19 cellular contexts compared by ENCODE assay signal in genomic region chr20:20520776-20521175, GRCh38.
A peak's percentile ranks its signal among the peaks of the same experiment; 100 is the strongest.
DNase-seq lines count a peak whose midpoint lies in the region; ATAC-seq and TF ChIP-seq lines count a peak whose summit lies in the region.
"Had no signal": no experiment of that assay in that cellular context is flagged by ENCODE, and none has a peak within 500 bp of the region (broad histone marks: within the 10 kb centered on the region; RNA-seq: fewer than 3 reads in every experiment).

No MANE protein-coding gene starts in this region.

- peaks cover 20% of the 10 kb centered on the region for H3K36me3 Mint-ChIP-seq in type B pancreatic cell

- H3K27me3 Mint-ChIP-seq in type B pancreatic cell, result no peaks in the 10 kb centered on the region
- H3K27me3 Mint-ChIP-seq: activated CD4-positive, alpha-beta T cell treated with anti-CD3 and anti-CD28 coated beads for 36 hours had no signal

- ATAC-seq in sciatic nerve, result no peak
- ATAC-seq: activated CD4-positive, alpha-beta T cell treated with anti-CD3 and anti-CD28 coated beads for 36 hours had no signal

- TF ChIP-seq CTCF in fibroblast of pulmonary artery (IDR thresholded peaks at IDR 0.05; ENCODE audit: low read length, missing control alignments) (no peak), type B pancreatic cell (conservative IDR thresholded peaks at IDR 0.05) (no peak)

- H3K4me3 Mint-ChIP-seq in type B pancreatic cell, result no peak overlapping the region
- H3K4me3 Mint-ChIP-seq: activated CD4-positive, alpha-beta T cell treated with anti-CD3 and anti-CD28 coated beads for 36 hours; T-helper 1 cell treated with Interleukin-12 subunit alpha and Interleukin-12 subunit beta and Interleukin-4 antibody, amounts not matched to agents 30 μg/mL and 1 μg/mL, for 36 hours had no signal

- H3K27ac Mint-ChIP-seq in type B pancreatic cell, result no peak overlapping the region
- H3K27ac Mint-ChIP-seq: activated CD4-positive, alpha-beta T cell treated with anti-CD3 and anti-CD28 coated beads for 36 hours; T-helper 1 cell treated with Interleukin-12 subunit alpha and Interleukin-12 subunit beta and Interleukin-4 antibody, amounts not matched to agents 30 μg/mL and 1 μg/mL, for 36 hours had no signal

- no peak overlapping the region for H3K4me3 ChIP-seq in fibroblast of pulmonary artery (replicated peaks; ENCODE audit: low read depth, low read length)
- H3K4me3 ChIP-seq: upper lobe of left lung had no signal

- intact Hi-C loops in sciatic nerve (cut with DNase I), result no loop called here

- no peaks in the 10 kb centered on the region for H3K9me3 Mint-ChIP-seq in type B pancreatic cell
- H3K9me3 Mint-ChIP-seq: T-helper 1 cell treated with Interleukin-12 subunit alpha and Interleukin-12 subunit beta and Interleukin-4 antibody, amounts not matched to agents 30 μg/mL and 1 μg/mL, for 36 hours had no signal

- DNase-seq in GM04504 (ENCODE audit: low read depth) (peak; percentile 27), RKO (ENCODE audit: low spot score) (peak; percentile 21), fibroblast of pulmonary artery (ENCODE audit: low read depth) (peak; percentile 8), renal cortical epithelial cell (ENCODE audit: low read depth) (peak; percentile 85), type B pancreatic cell (ENCODE audit: extremely low spot score, unreplicated experiment) (no peak), sciatic nerve (ENCODE audit: low spot score) (no peak), NCI-H345 (lab: John Stamatoyannopoulos, UW) (no peak)
- DNase-seq: activated CD4-positive, alpha-beta T cell treated with anti-CD3 and anti-CD28 coated beads for 36 hours; activated T-cell treated with anti-CD3 and anti-CD28 coated beads, Interleukin-2, amount 50 U/mL, for 48 hours; anterior cingulate cortex; C1 segment of cervical spinal cord; glutamatergic neuron; KBM-7; NCI-H146; NCI-H69; retina; stimulated activated CD4-positive, alpha-beta T cell treated with anti-CD3 and anti-CD28 coated beads, Interleukin-4, amount 100 ng/mL, for 1 hour had no signal

- peaks cover 8% of the 10 kb centered on the region for H3K4me1 Mint-ChIP-seq in type B pancreatic cell (ENCODE audit: unreplicated experiment)

Comparison
In these comparisons a context has a peak if more than half of its experiments do, and no peak if none do; other contexts are left out.
1. DNase-seq: peak in GM04504 (single experiment), RKO (single experiment), fibroblast of pulmonary artery (single experiment) and renal cortical epithelial cell (single experiment); none in type B pancreatic cell (single experiment), sciatic nerve (single experiment) and NCI-H345 (single experiment).